In the genomic region with DNA sequence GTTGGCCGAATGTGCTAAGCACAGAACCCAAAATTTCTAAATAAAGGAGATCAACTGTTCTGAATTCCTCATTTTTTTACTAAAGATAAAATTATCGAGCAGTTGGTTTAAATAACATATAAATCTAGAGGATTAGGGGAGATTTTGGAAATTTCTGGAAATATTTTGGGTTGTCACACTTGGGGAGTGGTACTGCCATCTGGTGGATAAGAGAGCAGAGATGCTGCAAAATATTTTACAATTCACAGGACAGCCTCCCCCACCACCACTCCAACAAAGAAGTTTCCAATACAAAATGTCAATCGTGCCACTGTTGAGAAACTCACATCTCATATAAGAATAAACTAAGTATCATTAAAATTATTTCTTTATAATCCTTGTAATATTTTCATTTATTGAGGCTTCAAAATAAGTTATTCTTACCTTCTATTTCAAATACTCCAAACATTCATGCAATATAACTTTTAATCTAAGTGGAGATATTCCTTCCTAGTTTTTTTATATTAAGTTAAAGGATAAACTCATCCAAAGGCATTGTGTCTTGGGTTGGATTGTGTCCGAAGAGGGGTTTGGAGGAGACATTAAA, we compare ENCODE assay signal across 1 cellular context.
TF ChIP-seq lines count a peak whose summit lies in the region.

No MANE protein-coding gene starts in this region.

TF ChIP-seq in HepG2, 621 proteins besides CTCF, POLR2A, EP300 and RAD21 (continued from another document):
- no peak for TF ChIP-seq ZUFSP (CRISPR knock-in tag; IDR thresholded peaks at IDR 0.05; ENCODE audit: borderline replicate concordance)
- no peak for TF ChIP-seq ZNF850 (CRISPR knock-in tag; conservative IDR thresholded peaks at IDR 0.05)
- TF ChIP-seq ZNF260 (CRISPR knock-in tag; IDR thresholded peaks at IDR 0.05; ENCODE audit: borderline replicate concordance, low read depth): no peak
- TF ChIP-seq, protein P1, sequence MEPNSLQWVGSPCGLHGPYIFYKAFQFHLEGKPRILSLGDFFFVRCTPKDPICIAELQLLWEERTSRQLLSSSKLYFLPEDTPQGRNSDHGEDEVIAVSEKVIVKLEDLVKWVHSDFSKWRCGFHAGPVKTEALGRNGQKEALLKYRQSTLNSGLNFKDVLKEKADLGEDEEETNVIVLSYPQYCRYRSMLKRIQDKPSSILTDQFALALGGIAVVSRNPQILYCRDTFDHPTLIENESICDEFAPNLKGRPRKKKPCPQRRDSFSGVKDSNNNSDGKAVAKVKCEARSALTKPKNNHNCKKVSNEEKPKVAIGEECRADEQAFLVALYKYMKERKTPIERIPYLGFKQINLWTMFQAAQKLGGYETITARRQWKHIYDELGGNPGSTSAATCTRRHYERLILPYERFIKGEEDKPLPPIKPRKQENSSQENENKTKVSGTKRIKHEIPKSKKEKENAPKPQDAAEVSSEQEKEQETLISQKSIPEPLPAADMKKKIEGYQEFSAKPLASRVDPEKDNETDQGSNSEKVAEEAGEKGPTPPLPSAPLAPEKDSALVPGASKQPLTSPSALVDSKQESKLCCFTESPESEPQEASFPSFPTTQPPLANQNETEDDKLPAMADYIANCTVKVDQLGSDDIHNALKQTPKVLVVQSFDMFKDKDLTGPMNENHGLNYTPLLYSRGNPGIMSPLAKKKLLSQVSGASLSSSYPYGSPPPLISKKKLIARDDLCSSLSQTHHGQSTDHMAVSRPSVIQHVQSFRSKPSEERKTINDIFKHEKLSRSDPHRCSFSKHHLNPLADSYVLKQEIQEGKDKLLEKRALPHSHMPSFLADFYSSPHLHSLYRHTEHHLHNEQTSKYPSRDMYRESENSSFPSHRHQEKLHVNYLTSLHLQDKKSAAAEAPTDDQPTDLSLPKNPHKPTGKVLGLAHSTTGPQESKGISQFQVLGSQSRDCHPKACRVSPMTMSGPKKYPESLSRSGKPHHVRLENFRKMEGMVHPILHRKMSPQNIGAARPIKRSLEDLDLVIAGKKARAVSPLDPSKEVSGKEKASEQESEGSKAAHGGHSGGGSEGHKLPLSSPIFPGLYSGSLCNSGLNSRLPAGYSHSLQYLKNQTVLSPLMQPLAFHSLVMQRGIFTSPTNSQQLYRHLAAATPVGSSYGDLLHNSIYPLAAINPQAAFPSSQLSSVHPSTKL (CRISPR knock-in tag; IDR thresholded peaks at IDR 0.05): peak; percentile 46; the same call in 1 of the 2 replicates
- no peak for TF ChIP-seq TOE1 (CRISPR knock-in tag; IDR thresholded peaks at IDR 0.05)
- no peak for TF ChIP-seq SOX6 (IDR thresholded peaks at IDR 0.05)
- peak; percentile 34; the same call in 1 of the 2 replicates for TF ChIP-seq SOX6 (CRISPR knock-in tag; IDR thresholded peaks at IDR 0.05)
- TF ChIP-seq ISL2 (CRISPR knock-in tag; IDR thresholded peaks at IDR 0.05): 0 out of 2 replicates have a peak, but pooled peaks have one; percentile 30
- TF ChIP-seq ZNF678 (CRISPR knock-in tag; IDR thresholded peaks at IDR 0.05): no peak
- no peak for TF ChIP-seq ZNF317 (CRISPR knock-in tag; IDR thresholded peaks at IDR 0.05)
- no peak for TF ChIP-seq TP53 (CRISPR knock-in tag; conservative IDR thresholded peaks at IDR 0.05)
- TF ChIP-seq, protein P2, sequence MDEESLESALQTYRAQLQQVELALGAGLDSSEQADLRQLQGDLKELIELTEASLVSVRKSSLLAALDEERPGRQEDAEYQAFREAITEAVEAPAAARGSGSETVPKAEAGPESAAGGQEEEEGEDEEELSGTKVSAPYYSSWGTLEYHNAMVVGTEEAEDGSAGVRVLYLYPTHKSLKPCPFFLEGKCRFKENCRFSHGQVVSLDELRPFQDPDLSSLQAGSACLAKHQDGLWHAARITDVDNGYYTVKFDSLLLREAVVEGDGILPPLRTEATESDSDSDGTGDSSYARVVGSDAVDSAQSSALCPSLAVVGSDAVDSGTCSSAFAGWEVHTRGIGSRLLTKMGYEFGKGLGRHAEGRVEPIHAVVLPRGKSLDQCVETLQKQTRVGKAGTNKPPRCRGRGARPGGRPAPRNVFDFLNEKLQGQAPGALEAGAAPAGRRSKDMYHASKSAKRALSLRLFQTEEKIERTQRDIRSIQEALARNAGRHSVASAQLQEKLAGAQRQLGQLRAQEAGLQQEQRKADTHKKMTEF (CRISPR knock-in tag; IDR thresholded peaks at IDR 0.05): peak; percentile 62; the same call in 1 of the 2 replicates
- TF ChIP-seq, protein P3, sequence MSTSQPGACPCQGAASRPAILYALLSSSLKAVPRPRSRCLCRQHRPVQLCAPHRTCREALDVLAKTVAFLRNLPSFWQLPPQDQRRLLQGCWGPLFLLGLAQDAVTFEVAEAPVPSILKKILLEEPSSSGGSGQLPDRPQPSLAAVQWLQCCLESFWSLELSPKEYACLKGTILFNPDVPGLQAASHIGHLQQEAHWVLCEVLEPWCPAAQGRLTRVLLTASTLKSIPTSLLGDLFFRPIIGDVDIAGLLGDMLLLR (CRISPR knock-in tag; IDR thresholded peaks at IDR 0.05): no peak
- TF ChIP-seq ZNF766 (CRISPR knock-in tag; IDR thresholded peaks at IDR 0.05; ENCODE audit: borderline replicate concordance): no peak
- peak; percentile 85 for TF ChIP-seq STAG1 (CRISPR knock-in tag; IDR thresholded peaks at IDR 0.05)
- TF ChIP-seq KAT8 (CRISPR knock-in tag; IDR thresholded peaks at IDR 0.05): 0 out of 2 replicates have a peak, but pooled peaks have one; percentile 31
- peak; percentile 38 for TF ChIP-seq TEAD3 (CRISPR knock-in tag; optimal IDR thresholded peaks at IDR 0.05; ENCODE audit: borderline replicate concordance)
- peak; percentile 75 for TF ChIP-seq GATAD2A (CRISPR knock-in tag; IDR thresholded peaks at IDR 0.05)
- TF ChIP-seq ZFP36L2 (CRISPR knock-in tag; IDR thresholded peaks at IDR 0.05): no peak
- 0 out of 2 replicates have a peak, but pooled peaks have one; percentile 15 for TF ChIP-seq FOXJ3 (CRISPR knock-in tag; IDR thresholded peaks at IDR 0.05; ENCODE audit: borderline replicate concordance)
- peak; percentile 56 for TF ChIP-seq MED1 (CRISPR knock-in tag; IDR thresholded peaks at IDR 0.05)
- no peak for TF ChIP-seq ZKSCAN8 (CRISPR knock-in tag; IDR thresholded peaks at IDR 0.05; ENCODE audit: borderline replicate concordance)
- no peak for TF ChIP-seq ZNF839 (CRISPR knock-in tag; IDR thresholded peaks at IDR 0.05; ENCODE audit: borderline replicate concordance)
- 0 out of 2 replicates have a peak, but pooled peaks have one; percentile 5 for TF ChIP-seq ERF (CRISPR knock-in tag; IDR thresholded peaks at IDR 0.05)
- no peak for TF ChIP-seq JUN (CRISPR knock-in tag; IDR thresholded peaks at IDR 0.05)
- TF ChIP-seq ZBTB3 (CRISPR knock-in tag; IDR thresholded peaks at IDR 0.05; ENCODE audit: borderline replicate concordance, low read depth): no peak
- no peak for TF ChIP-seq FIP1L1 (IDR thresholded peaks at IDR 0.05; ENCODE audit: borderline replicate concordance, insufficient read depth, low read depth, low read length)
- TF ChIP-seq TCF7 (IDR thresholded peaks at IDR 0.05; ENCODE audit: low read depth): no peak
- TF ChIP-seq KAT7 (CRISPR knock-in tag; IDR thresholded peaks at IDR 0.05; ENCODE audit: borderline replicate concordance): 0 out of 2 replicates have a peak, but pooled peaks have one; percentile 31
- peak in 1 of 2 experiments; percentile 48; a peak in 1 of 4 replicates for TF ChIP-seq KLF16 (CRISPR knock-in tag; IDR thresholded peaks at IDR 0.05)
- peak; percentile 46; the same call in 1 of the 2 replicates for TF ChIP-seq CHD4 (IDR thresholded peaks at IDR 0.05; ENCODE audit: borderline replicate concordance, low read length)
- TF ChIP-seq GFI1 (CRISPR knock-in tag; IDR thresholded peaks at IDR 0.05; ENCODE audit: borderline replicate concordance): 0 out of 2 replicates have a peak, but pooled peaks have one; percentile 32
- TF ChIP-seq SRSF4 (IDR thresholded peaks at IDR 0.05; ENCODE audit: low read depth, low read length, poor library complexity, severe bottlenecking): no peak
- 0 out of 2 replicates have a peak, but pooled peaks have one; percentile 39 for TF ChIP-seq KLF6 (CRISPR knock-in tag; IDR thresholded peaks at IDR 0.05)
- TF ChIP-seq CREB3 (CRISPR knock-in tag; IDR thresholded peaks at IDR 0.05): 0 out of 2 replicates have a peak, but pooled peaks have one; percentile 18
- TF ChIP-seq JARID2 (CRISPR knock-in tag; IDR thresholded peaks at IDR 0.05; ENCODE audit: insufficient replicate concordance): no peak
- no peak for TF ChIP-seq THAP9 (CRISPR knock-in tag; IDR thresholded peaks at IDR 0.05; ENCODE audit: borderline replicate concordance)
- TF ChIP-seq SP2 (CRISPR knock-in tag; IDR thresholded peaks at IDR 0.05): no peak
- TF ChIP-seq ZNF768 (CRISPR knock-in tag; IDR thresholded peaks at IDR 0.05): no peak
- TF ChIP-seq ZSCAN20 (CRISPR knock-in tag; IDR thresholded peaks at IDR 0.05; ENCODE audit: borderline replicate concordance): peak; percentile 26; the same call in 1 of the 2 replicates
- no peak for TF ChIP-seq SMYD3 (CRISPR knock-in tag; IDR thresholded peaks at IDR 0.05)
- peak; percentile 97 for TF ChIP-seq SMC3 (IDR thresholded peaks at IDR 0.05; ENCODE audit: low read length)
